ENCODE assay signal across 9 cellular contexts in genomic region chr3:133943639-133944131, GRCh38. TPM values are rescaled to one million over a fixed set of nuclear protein-coding genes. Genes with fewer than 3 reads are reported as not detected.
A peak's percentile ranks its signal among the peaks of the same experiment; 100 is the strongest.
DNase-seq lines count a peak whose midpoint lies in the region; ATAC-seq and TF ChIP-seq lines count a peak whose summit lies in the region.
"Had no signal": no experiment of that assay in that cellular context is flagged by ENCODE, and none has a peak within 500 bp of the region (broad histone marks: within the 10 kb centered on the region; RNA-seq: fewer than 3 reads in every experiment).

No MANE protein-coding gene starts in this region.

- no peaks in the 10 kb centered on the region for H3K9me3 ChIP-seq in GM23248 (ENCODE audit: low read depth)
- no peaks in the 10 kb centered on the region for H3K9me3 ChIP-seq in RWPE2 (ENCODE audit: severe bottlenecking)
- H3K9me3 ChIP-seq in esophagus squamous epithelium, result no peaks in the 10 kb centered on the region
- no peaks in the 10 kb centered on the region for H3K9me3 ChIP-seq in sigmoid colon

- no peak for TF ChIP-seq EP300 in sigmoid colon (IDR thresholded peaks at IDR 0.05)

- DNase-seq in GM23248, result peak; percentile 95
- DNase-seq in RWPE2 (ENCODE audit: low spot score), result no peak
- no peak for DNase-seq in esophagus squamous epithelium (lab: John Stamatoyannopoulos, UW)
- DNase-seq in sigmoid colon, result peak; percentile 56
- DNase-seq in activated T-cell treated with anti-CD3 and anti-CD28 coated beads, Interleukin-2, amount 50 U/mL, for 24 hours, result no peak
- no peak for DNase-seq in NCI-H128 (lab: John Stamatoyannopoulos, UW; ENCODE audit: unreplicated experiment)
- DNase-seq in activated T-cell treated with anti-CD3 and anti-CD28 coated beads, Interleukin-2, amount 50 U/mL, for 4 hours, result no peak
- DNase-seq: activated T-cell treated with anti-CD3 and anti-CD28 coated beads, Interleukin-2, amount 50 U/mL, for 72 hours had no signal

- intact Hi-C loops in esophagus squamous epithelium (cut with DNase I) (no loop called here), sigmoid colon (cut with DNase I) (no loop called here)

- H3K9me2 ChIP-seq in GM23248 (ENCODE audit: insufficient read depth), result no peaks in the 10 kb centered on the region

- H3K27ac ChIP-seq in GM23248 (peak overlapping the region; percentile 43), RWPE2 (ENCODE audit: poor library complexity, severe bottlenecking) (peak overlapping the region; percentile 90), esophagus squamous epithelium (peak overlapping the region; percentile 37 to 85 (median 75)), sigmoid colon (peak overlapping the region in 3 of 4 donors; percentile 38 to 67 (median 63))

- no peak overlapping the region for H3K4me3 ChIP-seq in GM23248
- H3K4me3 ChIP-seq in RWPE2 (ENCODE audit: severe bottlenecking), result no peak overlapping the region
- H3K4me3 ChIP-seq in esophagus squamous epithelium, result no peak overlapping the region
- H3K4me3 ChIP-seq in sigmoid colon, result no peak overlapping the region

- H3K79me2 ChIP-seq in GM23248 (ENCODE audit: insufficient read depth), result no peaks in the 10 kb centered on the region

- peaks cover 27% of the 10 kb centered on the region for H3F3A ChIP-seq in GM23248 (ENCODE audit: insufficient read depth)

- no peaks in the 10 kb centered on the region for H3K9me3 Mint-ChIP-seq in activated T-cell treated with anti-CD3 and anti-CD28 coated beads, Interleukin-2, amount 50 U/mL, for 24 hours
- no peaks in the 10 kb centered on the region for H3K9me3 Mint-ChIP-seq in stimulated activated memory B cell treated with anti-CD40 and anti-IgM and Interleukin-4, amounts not matched to agents 10 μg/mL and 1 μg/mL and 100 μg/mL, for 72 hours
- H3K9me3 Mint-ChIP-seq in activated T-cell treated with anti-CD3 and anti-CD28 coated beads, Interleukin-2, amount 50 U/mL, for 4 hours, result no peaks in the 10 kb centered on the region
- H3K9me3 Mint-ChIP-seq: activated T-cell treated with anti-CD3 and anti-CD28 coated beads, Interleukin-2, amount 50 U/mL, for 72 hours had no signal

- TF ChIP-seq CTCF in RWPE2 (IDR thresholded peaks at IDR 0.05; ENCODE audit: poor library complexity, severe bottlenecking) (no peak), esophagus squamous epithelium (IDR thresholded peaks at IDR 0.05) (no peak), sigmoid colon (IDR thresholded peaks at IDR 0.05) (no peak)

- in situ Hi-C loops in GM23248 (cut with MboI), result loop anchor here (25.0 kb wide), 1 partner anchor 544 kb away; the partner anchor contains the start of genes ANAPC13 and CEP63

- 32 to 35% methylated on average over 5 of the region's 5 CpGs for WGBS in GM23248 (ENCODE audit: low coverage in 1 of 2, low lambda C conversion rate in 2 of 2, missing lambda C conversion rate in 2 of 2), 2 experiments
- WGBS in esophagus squamous epithelium, 2 donors, result 36% methylated on average over 5 of the region's 5 CpGs
- WGBS in sigmoid colon, 2 donors, result 34 to 59% methylated on average over 5 of the region's 5 CpGs

- H3K4me2 ChIP-seq in GM23248 (ENCODE audit: unreplicated experiment), result peak overlapping the region; percentile 76

- peak; percentile 72 for ATAC-seq in RWPE2 (ENCODE audit: low read depth)
- ATAC-seq in stimulated activated memory B cell treated with anti-CD40 and anti-IgM and Interleukin-4, amounts not matched to agents 10 μg/mL and 1 μg/mL and 100 μg/mL, for 72 hours, result no peak
- ATAC-seq in activated T-cell treated with anti-CD3 and anti-CD28 coated beads, Interleukin-2, amount 50 U/mL, for 4 hours, result no peak

- no peaks in the 10 kb centered on the region for H4K20me1 ChIP-seq in GM23248 (ENCODE audit: insufficient read depth)

- H3K27me3 ChIP-seq in GM23248 (replicated peaks; ENCODE audit: insufficient read depth) (no peaks in the 10 kb centered on the region), RWPE2 (ENCODE audit: insufficient read depth, poor library complexity, severe bottlenecking) (no peaks in the 10 kb centered on the region), esophagus squamous epithelium (no peaks in the 10 kb centered on the region), sigmoid colon (no peaks in the 10 kb centered on the region)

- no peak overlapping the region for H3K9ac ChIP-seq in GM23248

- no peak overlapping the region for H3K4me3 Mint-ChIP-seq in activated T-cell treated with anti-CD3 and anti-CD28 coated beads, Interleukin-2, amount 50 U/mL, for 24 hours
- H3K4me3 Mint-ChIP-seq in stimulated activated memory B cell treated with anti-CD40 and anti-IgM and Interleukin-4, amounts not matched to agents 10 μg/mL and 1 μg/mL and 100 μg/mL, for 72 hours, result no peak overlapping the region
- H3K4me3 Mint-ChIP-seq in activated T-cell treated with anti-CD3 and anti-CD28 coated beads, Interleukin-2, amount 50 U/mL, for 4 hours, result no peak overlapping the region
- H3K4me3 Mint-ChIP-seq: activated T-cell treated with anti-CD3 and anti-CD28 coated beads, Interleukin-2, amount 50 U/mL, for 72 hours had no signal

- H3K27ac Mint-ChIP-seq in activated T-cell treated with anti-CD3 and anti-CD28 coated beads, Interleukin-2, amount 50 U/mL, for 24 hours, result no peak overlapping the region
- H3K27ac Mint-ChIP-seq in stimulated activated memory B cell treated with anti-CD40 and anti-IgM and Interleukin-4, amounts not matched to agents 10 μg/mL and 1 μg/mL and 100 μg/mL, for 72 hours, result no peak overlapping the region
- H3K27ac Mint-ChIP-seq: activated T-cell treated with anti-CD3 and anti-CD28 coated beads, Interleukin-2, amount 50 U/mL, for 72 hours had no signal

- H3K4me1 ChIP-seq in GM23248 (ENCODE audit: insufficient read depth), result peaks cover 31% of the 10 kb centered on the region
- H3K4me1 ChIP-seq in RWPE2 (ENCODE audit: insufficient read depth, poor library complexity, severe bottlenecking), result peaks cover 33% of the 10 kb centered on the region
- H3K4me1 ChIP-seq in esophagus squamous epithelium, result peaks cover 22 to 81% (median 35%) of the 10 kb centered on the region in 3 donors
- peaks cover 0 to 23% (median 5%) of the 10 kb centered on the region in 4 donors for H3K4me1 ChIP-seq in sigmoid colon

- H3K36me3 ChIP-seq in GM23248 (ENCODE audit: low read depth) (no peaks in the 10 kb centered on the region), RWPE2 (ENCODE audit: low read depth) (no peaks in the 10 kb centered on the region), esophagus squamous epithelium (no peaks in the 10 kb centered on the region), sigmoid colon (no peaks in the 10 kb centered on the region)

- H3K36me3 Mint-ChIP-seq in activated T-cell treated with anti-CD3 and anti-CD28 coated beads, Interleukin-2, amount 50 U/mL, for 24 hours (ENCODE audit: low read depth), result no peaks in the 10 kb centered on the region
- H3K36me3 Mint-ChIP-seq in stimulated activated memory B cell treated with anti-CD40 and anti-IgM and Interleukin-4, amounts not matched to agents 10 μg/mL and 1 μg/mL and 100 μg/mL, for 72 hours, result no peaks in the 10 kb centered on the region
- H3K36me3 Mint-ChIP-seq in activated T-cell treated with anti-CD3 and anti-CD28 coated beads, Interleukin-2, amount 50 U/mL, for 4 hours (ENCODE audit: insufficient read depth), result no peaks in the 10 kb centered on the region

- peaks cover 9% of the 10 kb centered on the region for H3K4me1 Mint-ChIP-seq in activated T-cell treated with anti-CD3 and anti-CD28 coated beads, Interleukin-2, amount 50 U/mL, for 24 hours (ENCODE audit: low read depth)
- peaks cover 7% of the 10 kb centered on the region for H3K4me1 Mint-ChIP-seq in stimulated activated memory B cell treated with anti-CD40 and anti-IgM and Interleukin-4, amounts not matched to agents 10 μg/mL and 1 μg/mL and 100 μg/mL, for 72 hours
- peaks cover 6% of the 10 kb centered on the region for H3K4me1 Mint-ChIP-seq in activated T-cell treated with anti-CD3 and anti-CD28 coated beads, Interleukin-2, amount 50 U/mL, for 4 hours (ENCODE audit: low read depth)

- H3K27me3 Mint-ChIP-seq in activated T-cell treated with anti-CD3 and anti-CD28 coated beads, Interleukin-2, amount 50 U/mL, for 24 hours, result peaks cover 5% of the 10 kb centered on the region
- H3K27me3 Mint-ChIP-seq in stimulated activated memory B cell treated with anti-CD40 and anti-IgM and Interleukin-4, amounts not matched to agents 10 μg/mL and 1 μg/mL and 100 μg/mL, for 72 hours, result peaks cover 36% of the 10 kb centered on the region
- H3K27me3 Mint-ChIP-seq in activated T-cell treated with anti-CD3 and anti-CD28 coated beads, Interleukin-2, amount 50 U/mL, for 4 hours (ENCODE audit: low read depth), result peaks cover 10% of the 10 kb centered on the region

- no peak overlapping the region for H2AFZ ChIP-seq in GM23248

- TF ChIP-seq POLR2A in esophagus squamous epithelium (IDR thresholded peaks at IDR 0.05) (no peak), sigmoid colon (IDR thresholded peaks at IDR 0.05) (no peak)

RNA-seq across cellular contexts. Expression of gene RAB6B, which starts 48.0 kb away (rescaled TPM):
- total RNA-seq in GM23248 (2014; rRNA removed; shearing (Covaris generic)), result 0.38 and 0.76 TPM in 2 replicates
- polyA plus RNA-seq in GM23248 (2016; fragmentation: Nextera tagmentation; extraction: Ambion mirVana) (0.59 and 0.67 TPM in 2 replicates), sigmoid colon (10 to 100 TPM in 1 of 3 donors, 1 to 10 TPM in 1, under 1 TPM in 1; 0.60 to 19.7 (median 5.1) TPM)
- total RNA-seq in esophagus squamous epithelium (1 to 10 TPM in 2 of 4 donors, under 1 TPM in 2; 0.09 to 1.7 (median 0.68) TPM), sigmoid colon (1 to 10 TPM; 4.3 to 8.0 (median 5.5) TPM)
- total RNA-seq in activated T-cell treated with anti-CD3 and anti-CD28 coated beads, Interleukin-2, amount 50 U/mL, for 4 hours, result under 1 TPM; 0.15 to 0.63 (median 0.26) TPM

Comparison
In these comparisons a context has a peak if more than half of its experiments do, and no peak if none do; other contexts are left out.
1. DNase-seq: peak in GM23248 (single experiment) and sigmoid colon (single experiment); none in RWPE2 (single experiment), esophagus squamous epithelium (single experiment), activated T-cell treated with anti-CD3 and anti-CD28 coated beads, Interleukin-2, amount 50 U/mL, for 24 hours (single experiment), NCI-H128 (single experiment) and activated T-cell treated with anti-CD3 and anti-CD28 coated beads, Interleukin-2, amount 50 U/mL, for 4 hours (single experiment).
2. Peak in every context shown above with its lines, with median percentiles within 50 percentile points of each other: H3K27ac ChIP-seq.